In genomic region chr10:73873163-73873842, GRCh38 we compare ENCODE assay signal across 8 cellular contexts. TPM values are rescaled to one million over a fixed set of nuclear protein-coding genes. Genes with fewer than 3 reads are reported as not detected.
DNase-seq lines count a peak whose midpoint lies in the region; ATAC-seq and TF ChIP-seq lines count a peak whose summit lies in the region.

No MANE protein-coding gene starts in this region.

- H3K27me3 ChIP-seq in SJSA1 (replicated peaks): no peaks in the 10 kb centered on the region
- no peaks in the 10 kb centered on the region for H3K27me3 ChIP-seq in rectal smooth muscle tissue (ENCODE audit: control insufficient read depth, insufficient read depth, low read length)
- H3K27me3 ChIP-seq in adrenal gland: no peaks in the 10 kb centered on the region

- H3K36me3 ChIP-seq in SJSA1: peaks cover 21% of the 10 kb centered on the region; the same call in 1 of the 2 replicates
- H3K36me3 ChIP-seq in rectal smooth muscle tissue (ENCODE audit: control insufficient read depth, insufficient read depth, low read length): peaks cover 18% of the 10 kb centered on the region
- H3K36me3 ChIP-seq in adrenal gland (replicated peaks in 1 of 2): no peaks in the 10 kb centered on the region

- H3K27ac ChIP-seq in SJSA1: no peak overlapping the region
- H3K27ac ChIP-seq in rectal smooth muscle tissue (ENCODE audit: low read depth, low read length): peak overlapping the region; percentile 66
- H3K27ac ChIP-seq in adrenal gland: no peak overlapping the region

- WGBS in adrenal gland, 4 donors: 34 to 68% (median 44%) methylated on average over 11 to 32 of the region's 32 CpGs

- TF ChIP-seq CTCF in GM12864 (IDR thresholded peaks at IDR 0.05; ENCODE audit: low read depth, low read length, missing control alignments) (no peak), fibroblast of mammary gland (conservative IDR thresholded peaks at IDR 0.05; ENCODE audit: control insufficient read depth, insufficient read depth, low read depth, low read length) (no peak), adrenal gland (IDR thresholded peaks at IDR 0.05) (no peak)

- no peak for TF ChIP-seq POLR2A in adrenal gland (IDR thresholded peaks at IDR 0.05)

- H3K9me3 ChIP-seq in SJSA1 (replicated peaks) (no peaks in the 10 kb centered on the region), adrenal gland (replicated peaks in 1 of 3) (no peaks in the 10 kb centered on the region)

- H3K4me1 ChIP-seq in SJSA1 (replicated peaks) (peaks cover 10% of the 10 kb centered on the region), rectal smooth muscle tissue (ENCODE audit: control insufficient read depth, insufficient read depth, low read length) (peaks cover 27% of the 10 kb centered on the region), adrenal gland (replicated peaks in 1 of 2) (peaks cover 0 to 15% of the 10 kb centered on the region in 2 donors)

- intact Hi-C loops in adrenal gland (cut with DNase I): loop anchor here in 1 of 2 donors (10.0 kb wide), 1 partner anchor 59 kb away; the partner anchor contains the start of gene NDST2

- H3K4me3 ChIP-seq in GM12864 (ENCODE audit: low read depth, low read length) (peak overlapping the region; percentile 10), SJSA1 (peak overlapping the region; percentile 90), fibroblast of mammary gland (ENCODE audit: control insufficient read depth, low read depth, low read length) (peak overlapping the region; percentile 55), rectal smooth muscle tissue (ENCODE audit: low read length) (peak overlapping the region; percentile 69), adrenal gland (peak overlapping the region in 2 of 4 donors; percentile 62 to 98)

- no peak overlapping the region for H3K9ac ChIP-seq in rectal smooth muscle tissue (ENCODE audit: low read length)

- no peak for ATAC-seq in HG03469 (IDR thresholded peaks at IDR 0.05; ENCODE audit: unreplicated experiment)
- no peak for ATAC-seq in GM21381 (IDR thresholded peaks at IDR 0.05; ENCODE audit: unreplicated experiment)

- no peak for DNase-seq in GM12864 (ENCODE audit: low read depth)
- no peak for DNase-seq in SJSA1 (ENCODE audit: low read depth in 1 of 2, low spot score in 2 of 2)
- DNase-seq in fibroblast of mammary gland (ENCODE audit: low read depth): no peak
- no peak for DNase-seq in adrenal gland
- DNase-seq in iPS-NIHi7 (ENCODE audit: extremely low spot score): no peak

RNA-seq across cellular contexts. Expression of gene CAMK2G, which starts 1.1 kb away (rescaled TPM):
- 12.5 and 17.6 TPM in 2 replicates for total RNA-seq in SJSA1 (2014; rRNA removed; shearing (Covaris generic))
- 10 to 100 TPM; 12.7 to 27.3 (median 21.3) TPM for total RNA-seq in adrenal gland
- 10 to 100 TPM; 16.3 to 19.7 (median 19.7) TPM for polyA plus RNA-seq in adrenal gland

RNA-seq across cellular contexts. Expression of gene PLAU, which starts 37.6 kb away (rescaled TPM):
- total RNA-seq in SJSA1 (2014; rRNA removed; shearing (Covaris generic)): 4.7 and 6.0 TPM in 2 replicates
- 10 to 100 TPM in 2 of 8 donors, 1 to 10 TPM in 6; 2.2 to 10.6 (median 7.5) TPM for total RNA-seq in adrenal gland
- polyA plus RNA-seq in adrenal gland: 10 to 100 TPM in 1 of 3 donors, 1 to 10 TPM in 2; 2.6 to 19.4 (median 3.7) TPM
